In genomic region chr11:21180194-21180593, GRCh38 we compare ENCODE assay signal across 6 cellular contexts.
"Had no signal": no experiment of that assay in that cellular context is flagged by ENCODE, and none has a peak within 500 bp of the region (broad histone marks: within the 10 kb centered on the region; RNA-seq: fewer than 3 reads in every experiment).

No MANE protein-coding gene starts in this region.

- ATAC-seq: GM23338, HepG2 had no signal

- H3K4me3 ChIP-seq: GM23338 had no signal

- H3K4me2 ChIP-seq: GM23338 had no signal

- DNase-seq: H9, HCEC 1CT, KBM-7 had no signal

- H3K27ac ChIP-seq: HL-60 had no signal

- H2AFZ ChIP-seq: GM23338 had no signal
